In genomic region chr3:52892290-52892624, GRCh38 we compare ENCODE assay signal across 10 cellular contexts. TPM values are rescaled to one million over a fixed set of nuclear protein-coding genes. Genes with fewer than 3 reads are reported as not detected.
A peak's percentile ranks its signal among the peaks of the same experiment; 100 is the strongest.
DNase-seq lines count a peak whose midpoint lies in the region; ATAC-seq and TF ChIP-seq lines count a peak whose summit lies in the region.
"Had no signal": no experiment of that assay in that cellular context is flagged by ENCODE, and none has a peak within 500 bp of the region (broad histone marks: within the 10 kb centered on the region; RNA-seq: fewer than 3 reads in every experiment).

No MANE protein-coding gene starts in this region.

- no peak for TF ChIP-seq EP300 in sigmoid colon (IDR thresholded peaks at IDR 0.05)

- H3K4me1 Mint-ChIP-seq in CD14-positive monocyte, result peaks cover 67% of the 10 kb centered on the region
- H3K4me1 Mint-ChIP-seq in IgD-negative memory B cell, result peaks cover 45 to 52% (median 46%) of the 10 kb centered on the region in 3 donors

- peak overlapping the region; percentile 86 for H3K27ac ChIP-seq in coronary artery
- H3K27ac ChIP-seq in sigmoid colon, result peak overlapping the region; percentile 5 to 69 (median 48)

- ATAC-seq in GM18520 (IDR thresholded peaks at IDR 0.05; ENCODE audit: unreplicated experiment), result no peak

- intact Hi-C loops in CD14-positive monocyte (cut with micrococcal nuclease) (loop anchor here in 1 of 2 donors (10.0 kb wide), 1 partner anchor 363 kb away; the partner anchor contains the start of gene TKT), sigmoid colon (cut with DNase I) (no loop called here)

- peak; percentile 4 for TF ChIP-seq CTCF in CD14-positive monocyte (IDR thresholded peaks at IDR 0.05)
- no peak for TF ChIP-seq CTCF in coronary artery (IDR thresholded peaks at IDR 0.05)
- no peak for TF ChIP-seq CTCF in sigmoid colon (IDR thresholded peaks at IDR 0.05)

- 78 to 86% methylated on average over 5 of the region's 5 CpGs for WGBS in sigmoid colon, 2 donors

- H3K27ac Mint-ChIP-seq in CD14-positive monocyte, result peak overlapping the region; percentile 82 to 97 (median 93)
- H3K27ac Mint-ChIP-seq in IgD-negative memory B cell, result peak overlapping the region; percentile 39 to 95 (median 74)

- no peak for TF ChIP-seq POLR2A in sigmoid colon (IDR thresholded peaks at IDR 0.05)

- H3K9me3 ChIP-seq in sigmoid colon, result no peaks in the 10 kb centered on the region

- H3K4me3 ChIP-seq in coronary artery (peak overlapping the region; percentile 50), sigmoid colon (no peak overlapping the region)

- H3K9me3 Mint-ChIP-seq in CD14-positive monocyte, result peaks cover 0 to 2% (median 0%) of the 10 kb centered on the region in 7 donors
- H3K9me3 Mint-ChIP-seq in IgD-negative memory B cell, result no peaks in the 10 kb centered on the region

- no peak overlapping the region for H3K4me3 Mint-ChIP-seq in CD14-positive monocyte
- H3K4me3 Mint-ChIP-seq in IgD-negative memory B cell, result peak overlapping the region; percentile 60 to 92 (median 80)

- DNase-seq in CD14-positive monocyte (ENCODE audit: low spot score) (no peak), coronary artery (ENCODE audit: low spot score) (no peak), sigmoid colon (no peak), NCI-H1092 treated with DMSO at 0.1 percent for 48 hours (lab: John Stamatoyannopoulos, UW) (no peak), OCI-M1 (lab: John Stamatoyannopoulos, UW) (no peak), CD1c-positive myeloid dendritic cell (ENCODE audit: extremely low spot score) (no peak)
- DNase-seq: NK-92 treated with Interleukin-12 subunit alpha and Interleukin-12 subunit beta, amount 100 ng/mL, for 24 hours had no signal

- no peaks in the 10 kb centered on the region for H3K27me3 ChIP-seq in sigmoid colon

- H3K36me3 ChIP-seq in sigmoid colon, result no peaks in the 10 kb centered on the region

- peaks cover 26 to 44% of the 10 kb centered on the region in 2 donors for H3K36me3 Mint-ChIP-seq in CD14-positive monocyte
- peaks cover 4% of the 10 kb centered on the region for H3K36me3 Mint-ChIP-seq in IgD-negative memory B cell

- H3K27me3 Mint-ChIP-seq in CD14-positive monocyte (ENCODE audit: low read depth in 3 of 3) (peaks cover 0 to 2% (median 0%) of the 10 kb centered on the region in 3 donors), IgD-negative memory B cell (no peaks in the 10 kb centered on the region)
- H3K27me3 Mint-ChIP-seq: progenitor cell of endocrine pancreas had no signal

- H3K4me1 ChIP-seq in sigmoid colon, result peaks cover 0 to 55% (median 42%) of the 10 kb centered on the region in 4 donors

RNA-seq across cellular contexts. Expression of gene STIMATE, which starts 5.1 kb away (rescaled TPM):
- polyA plus RNA-seq in CD14-positive monocyte (10 to 100 TPM in 1 of 2 donors, 1 to 10 TPM in 1; 8.9 to 11.7 TPM), IgD-negative memory B cell (8.3 TPM), sigmoid colon (1 to 10 TPM; 2.5 to 7.7 (median 4.8) TPM)
- total RNA-seq in sigmoid colon, result 10 to 100 TPM; 11.5 to 19.5 (median 14.7) TPM

RNA-seq across cellular contexts. Expression of gene MUSTN1, which starts 57.4 kb away (rescaled TPM):
- polyA plus RNA-seq in CD14-positive monocyte (under 1 TPM in 1 of 2 donors, not detected in 1; 0.29 TPM), IgD-negative memory B cell (not detected), sigmoid colon (10 to 100 TPM in 1 of 3 donors, 1 to 10 TPM in 1, not detected in 1; 7.2 to 11.1 TPM)
- 10 to 100 TPM in 1 of 4 donors, 1 to 10 TPM in 3; 4.2 to 12.7 (median 6.9) TPM for total RNA-seq in sigmoid colon
- total RNA-seq: progenitor cell of endocrine pancreas had no signal

Comparison
In these comparisons a context has a peak if more than half of its experiments do, and no peak if none do; other contexts are left out.
1. H3K4me3 Mint-ChIP-seq: peak in IgD-negative memory B cell (4 of 4); none in CD14-positive monocyte (0 of 2).